In genomic region chr10:19412531-19412930, GRCh38 we compare ENCODE assay signal across 9 cellular contexts.
DNase-seq lines count a peak whose midpoint lies in the region; ATAC-seq and TF ChIP-seq lines count a peak whose summit lies in the region.
"Had no signal": no experiment of that assay in that cellular context is flagged by ENCODE, and none has a peak within 500 bp of the region (broad histone marks: within the 10 kb centered on the region; RNA-seq: fewer than 3 reads in every experiment).

No MANE protein-coding gene starts in this region.

- peak; percentile 71 for TF ChIP-seq CTCF in choroid plexus epithelial cell (conservative IDR thresholded peaks at IDR 0.05; ENCODE audit: low read depth, low read length)
- peak; percentile 56 for TF ChIP-seq CTCF in nephron progenitor cell (IDR thresholded peaks at IDR 0.05)

- H3K4me3 ChIP-seq in choroid plexus epithelial cell (ENCODE audit: low read depth, low read length) = no peak overlapping the region
- H3K4me3 ChIP-seq: SJSA1 had no signal

- DNase-seq in D341Med (ENCODE audit: low spot score) = peak; percentile 48
- peak; percentile 27 for DNase-seq in NAMALWA (ENCODE audit: low spot score)
- DNase-seq in choroid plexus epithelial cell (ENCODE audit: low read depth) = peak; percentile 77
- DNase-seq in nephron progenitor cell = peak; percentile 8
- DNase-seq in effector memory CD8-positive, alpha-beta T cell = no peak
- no peak for DNase-seq in activated CD4-positive, alpha-beta T cell treated with anti-CD3 and anti-CD28 coated beads, Interleukin-2, amount 50 U/mL, for 4 hours
- DNase-seq in activated T-cell treated with anti-CD3 and anti-CD28 coated beads, Interleukin-2, amount 50 U/mL, for 72 hours = no peak

- H3K4me3 Mint-ChIP-seq in nephron progenitor cell = no peak overlapping the region
- no peak overlapping the region for H3K4me3 Mint-ChIP-seq in effector memory CD8-positive, alpha-beta T cell
- H3K4me3 Mint-ChIP-seq in activated T-cell treated with anti-CD3 and anti-CD28 coated beads, Interleukin-2, amount 50 U/mL, for 72 hours = no peak overlapping the region

- ATAC-seq in effector memory CD8-positive, alpha-beta T cell (replicated peaks) = no peak
- no peak for ATAC-seq in GM21526 (IDR thresholded peaks at IDR 0.05; ENCODE audit: low FRiP score, unreplicated experiment)
- no peak for ATAC-seq in activated T-cell treated with anti-CD3 and anti-CD28 coated beads, Interleukin-2, amount 50 U/mL, for 72 hours (replicated peaks in 1 of 2)

- H3K27me3 Mint-ChIP-seq in nephron progenitor cell (ENCODE audit: low read depth, poor library complexity) = no peaks in the 10 kb centered on the region
- no peaks in the 10 kb centered on the region for H3K27me3 Mint-ChIP-seq in effector memory CD8-positive, alpha-beta T cell
- no peaks in the 10 kb centered on the region for H3K27me3 Mint-ChIP-seq in activated T-cell treated with anti-CD3 and anti-CD28 coated beads, Interleukin-2, amount 50 U/mL, for 72 hours (ENCODE audit: low read depth)

- H3K9me3 Mint-ChIP-seq in nephron progenitor cell = peaks cover 15% of the 10 kb centered on the region
- peaks cover 7 to 20% of the 10 kb centered on the region in 2 donors for H3K9me3 Mint-ChIP-seq in effector memory CD8-positive, alpha-beta T cell
- H3K9me3 Mint-ChIP-seq in activated T-cell treated with anti-CD3 and anti-CD28 coated beads, Interleukin-2, amount 50 U/mL, for 72 hours = peaks cover 2 to 3% of the 10 kb centered on the region in 2 donors

- H3K4me1 Mint-ChIP-seq in nephron progenitor cell = no peaks in the 10 kb centered on the region
- H3K4me1 Mint-ChIP-seq in effector memory CD8-positive, alpha-beta T cell (ENCODE audit: low read depth in 2 of 2) = no peaks in the 10 kb centered on the region
- no peaks in the 10 kb centered on the region for H3K4me1 Mint-ChIP-seq in activated T-cell treated with anti-CD3 and anti-CD28 coated beads, Interleukin-2, amount 50 U/mL, for 72 hours (ENCODE audit: low read depth)

- H3K27ac Mint-ChIP-seq in nephron progenitor cell = no peak overlapping the region
- no peak overlapping the region for H3K27ac Mint-ChIP-seq in effector memory CD8-positive, alpha-beta T cell
- H3K27ac Mint-ChIP-seq in activated T-cell treated with anti-CD3 and anti-CD28 coated beads, Interleukin-2, amount 50 U/mL, for 72 hours = no peak overlapping the region

- no peaks in the 10 kb centered on the region for H3K36me3 Mint-ChIP-seq in nephron progenitor cell (ENCODE audit: low read depth)
- H3K36me3 Mint-ChIP-seq in effector memory CD8-positive, alpha-beta T cell (ENCODE audit: insufficient read depth) = no peaks in the 10 kb centered on the region
- no peaks in the 10 kb centered on the region for H3K36me3 Mint-ChIP-seq in activated T-cell treated with anti-CD3 and anti-CD28 coated beads, Interleukin-2, amount 50 U/mL, for 72 hours (ENCODE audit: insufficient read depth in 2 of 2)

Comparison
In these comparisons a context has a peak if more than half of its experiments do, and no peak if none do; other contexts are left out.
1. DNase-seq: peak in D341Med (single experiment), NAMALWA (single experiment), choroid plexus epithelial cell (single experiment) and nephron progenitor cell (single experiment); none in effector memory CD8-positive, alpha-beta T cell (0 of 3), activated CD4-positive, alpha-beta T cell treated with anti-CD3 and anti-CD28 coated beads, Interleukin-2, amount 50 U/mL, for 4 hours (0 of 2) and activated T-cell treated with anti-CD3 and anti-CD28 coated beads, Interleukin-2, amount 50 U/mL, for 72 hours (0 of 2).